In the genomic region with DNA sequence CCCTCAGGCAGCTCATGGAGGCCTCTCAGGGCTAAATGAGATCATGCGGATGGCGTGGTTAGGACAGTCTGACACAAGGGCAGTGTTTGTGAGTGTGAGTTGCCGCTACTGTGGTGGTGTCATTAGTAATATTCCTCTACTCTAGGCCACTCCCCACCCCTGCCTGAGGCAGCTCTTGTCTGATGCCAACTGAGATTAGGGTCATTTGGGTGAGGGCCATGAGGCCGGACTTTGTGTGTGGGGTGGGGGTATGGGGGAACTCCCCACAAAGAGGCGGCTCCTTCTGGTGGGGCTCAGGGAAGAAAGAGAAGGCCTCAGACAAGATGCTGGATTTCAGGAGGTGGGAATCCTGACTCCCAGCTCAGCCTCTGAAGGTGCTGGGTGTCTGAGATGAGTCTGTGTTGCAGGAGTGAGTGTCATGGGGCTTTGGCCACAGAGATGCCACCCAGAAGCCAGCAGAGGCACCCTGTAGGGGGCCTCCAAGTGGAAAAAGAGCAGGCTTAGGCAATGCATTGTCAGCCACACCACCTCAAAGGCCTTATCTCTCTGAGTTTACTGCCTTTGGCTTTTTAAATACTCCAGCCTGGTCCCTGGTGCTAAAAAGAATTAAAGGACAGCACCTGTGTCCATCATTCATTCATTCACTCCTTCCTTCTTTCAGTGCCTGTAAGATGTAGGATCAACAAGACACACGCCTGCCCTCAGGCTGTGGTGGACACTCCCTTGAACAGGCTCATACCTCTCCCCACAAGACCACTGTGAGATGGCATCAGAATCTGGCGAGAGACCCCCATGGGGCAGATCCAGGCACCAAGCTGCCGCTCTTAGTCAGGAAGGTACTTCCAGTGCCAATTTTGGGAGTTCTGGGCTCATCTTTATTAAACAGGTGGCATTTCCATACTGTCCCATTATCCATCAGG, we compare ENCODE assay signal across 2 cellular contexts.
TF ChIP-seq lines count a peak whose summit lies in the region.

No MANE protein-coding gene starts in this region.

TF ChIP-seq in HCT116, 20 proteins besides CTCF, POLR2A, EP300 and RAD21:
- TF ChIP-seq EZH2 (IDR thresholded peaks at IDR 0.05) (no peak), YY1 (IDR thresholded peaks at IDR 0.05; ENCODE audit: extremely low read depth, insufficient replicate concordance, low read depth, low read length) (no peak), CBX3 (IDR thresholded peaks at IDR 0.05; ENCODE audit: low read depth) (no peak), ZNF274 (IDR thresholded peaks at IDR 0.05; ENCODE audit: low read depth, low read length) (no peak), ELF1 (IDR thresholded peaks at IDR 0.05; ENCODE audit: borderline replicate concordance, low read depth) (no peak), JUND (IDR thresholded peaks at IDR 0.05) (no peak), SP1 (IDR thresholded peaks at IDR 0.05; ENCODE audit: low read depth) (no peak), CEBPB (IDR thresholded peaks at IDR 0.05; ENCODE audit: low read depth) (no peak), TCF7L2 (IDR thresholded peaks at IDR 0.05; ENCODE audit: borderline replicate concordance, extremely low read depth, insufficient read depth, insufficient read length) (no peak)
- TF ChIP-seq, protein P1, sequence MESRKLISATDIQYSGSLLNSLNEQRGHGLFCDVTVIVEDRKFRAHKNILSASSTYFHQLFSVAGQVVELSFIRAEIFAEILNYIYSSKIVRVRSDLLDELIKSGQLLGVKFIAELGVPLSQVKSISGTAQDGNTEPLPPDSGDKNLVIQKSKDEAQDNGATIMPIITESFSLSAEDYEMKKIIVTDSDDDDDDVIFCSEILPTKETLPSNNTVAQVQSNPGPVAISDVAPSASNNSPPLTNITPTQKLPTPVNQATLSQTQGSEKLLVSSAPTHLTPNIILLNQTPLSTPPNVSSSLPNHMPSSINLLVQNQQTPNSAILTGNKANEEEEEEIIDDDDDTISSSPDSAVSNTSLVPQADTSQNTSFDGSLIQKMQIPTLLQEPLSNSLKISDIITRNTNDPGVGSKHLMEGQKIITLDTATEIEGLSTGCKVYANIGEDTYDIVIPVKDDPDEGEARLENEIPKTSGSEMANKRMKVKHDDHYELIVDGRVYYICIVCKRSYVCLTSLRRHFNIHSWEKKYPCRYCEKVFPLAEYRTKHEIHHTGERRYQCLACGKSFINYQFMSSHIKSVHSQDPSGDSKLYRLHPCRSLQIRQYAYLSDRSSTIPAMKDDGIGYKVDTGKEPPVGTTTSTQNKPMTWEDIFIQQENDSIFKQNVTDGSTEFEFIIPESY (IDR thresholded peaks at IDR 0.05; ENCODE audit: extremely low read depth, insufficient replicate concordance, low read length) = no peak

TF ChIP-seq in H1, 55 proteins besides CTCF, POLR2A, EP300 and RAD21:
- TF ChIP-seq JUND (IDR thresholded peaks at IDR 0.05; ENCODE audit: low read length) (no peak), POLR2AphosphoS5 (IDR thresholded peaks at IDR 0.05; ENCODE audit: low read depth, low read length) (no peak), SP2 (IDR thresholded peaks at IDR 0.05; ENCODE audit: low read length) (no peak), CBX5 (IDR thresholded peaks at IDR 0.05; ENCODE audit: low read depth, low read length) (no peak), GTF2F1 (IDR thresholded peaks at IDR 0.05; ENCODE audit: borderline replicate concordance, low read depth, low read length) (no peak), KDM4A (IDR thresholded peaks at IDR 0.05; ENCODE audit: low read depth, low read length, severe bottlenecking) (no peak), CHD1 (IDR thresholded peaks at IDR 0.05; ENCODE audit: low read depth, low read length) (no peak), SUZ12 (IDR thresholded peaks at IDR 0.05; ENCODE audit: low read length) (no peak), HDAC2 (IDR thresholded peaks at IDR 0.05; ENCODE audit: borderline replicate concordance in 1 of 2, low read depth in 2 of 2, low read length in 2 of 2) (no peak), SIX5 (IDR thresholded peaks at IDR 0.05; ENCODE audit: low read depth, low read length) (no peak), SP1 (IDR thresholded peaks at IDR 0.05; ENCODE audit: low read depth, low read length) (no peak), CBX8 (IDR thresholded peaks at IDR 0.05; ENCODE audit: borderline replicate concordance, low read depth, low read length) (no peak), NRF1 (IDR thresholded peaks at IDR 0.05; ENCODE audit: low read depth, low read length) (no peak), TAF7 (optimal IDR thresholded peaks at IDR 0.05; ENCODE audit: borderline replicate concordance, low read depth, low read length) (no peak)
- TF ChIP-seq, protein P2, sequence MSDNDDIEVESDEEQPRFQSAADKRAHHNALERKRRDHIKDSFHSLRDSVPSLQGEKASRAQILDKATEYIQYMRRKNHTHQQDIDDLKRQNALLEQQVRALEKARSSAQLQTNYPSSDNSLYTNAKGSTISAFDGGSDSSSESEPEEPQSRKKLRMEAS (IDR thresholded peaks at IDR 0.05) = no peak
- TF ChIP-seq, protein P3, sequence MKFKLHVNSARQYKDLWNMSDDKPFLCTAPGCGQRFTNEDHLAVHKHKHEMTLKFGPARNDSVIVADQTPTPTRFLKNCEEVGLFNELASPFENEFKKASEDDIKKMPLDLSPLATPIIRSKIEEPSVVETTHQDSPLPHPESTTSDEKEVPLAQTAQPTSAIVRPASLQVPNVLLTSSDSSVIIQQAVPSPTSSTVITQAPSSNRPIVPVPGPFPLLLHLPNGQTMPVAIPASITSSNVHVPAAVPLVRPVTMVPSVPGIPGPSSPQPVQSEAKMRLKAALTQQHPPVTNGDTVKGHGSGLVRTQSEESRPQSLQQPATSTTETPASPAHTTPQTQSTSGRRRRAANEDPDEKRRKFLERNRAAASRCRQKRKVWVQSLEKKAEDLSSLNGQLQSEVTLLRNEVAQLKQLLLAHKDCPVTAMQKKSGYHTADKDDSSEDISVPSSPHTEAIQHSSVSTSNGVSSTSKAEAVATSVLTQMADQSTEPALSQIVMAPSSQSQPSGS (IDR thresholded peaks at IDR 0.05; ENCODE audit: low read length) = no peak
